In the genomic region with DNA sequence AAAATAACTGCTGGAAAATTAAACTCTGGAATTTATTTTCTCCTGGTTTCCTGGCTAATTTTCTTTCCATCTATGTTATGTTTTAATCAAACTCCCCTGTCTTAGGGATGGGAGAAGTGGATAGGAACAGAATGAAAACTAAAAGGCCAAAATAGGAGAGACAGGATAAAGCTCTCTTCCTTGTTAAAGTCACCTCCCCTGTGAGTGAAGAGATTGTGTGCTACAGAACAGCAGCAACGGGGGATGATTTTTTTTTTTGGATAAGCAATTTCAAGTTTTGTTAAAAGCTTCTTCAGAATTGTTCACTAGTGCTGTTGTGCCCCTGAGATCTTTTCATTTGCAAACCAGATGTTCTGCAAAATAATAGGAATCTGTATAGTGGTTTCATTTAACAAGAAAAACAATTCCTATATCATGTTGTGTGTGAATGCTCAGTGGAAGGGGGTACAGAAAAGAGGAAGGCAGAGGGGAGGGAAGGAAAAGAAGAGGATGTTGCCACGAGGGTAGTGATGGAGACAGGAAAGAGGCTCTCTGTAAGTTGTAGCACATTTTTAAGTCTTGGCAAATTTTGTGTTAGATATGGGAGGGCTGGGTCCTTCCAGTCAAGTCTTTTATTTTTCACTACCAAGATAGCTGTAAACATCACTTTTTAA, we compare ENCODE assay signal across 21 cellular contexts.
DNase-seq lines count a peak whose midpoint lies in the region; ATAC-seq and TF ChIP-seq lines count a peak whose summit lies in the region.
"Had no signal": no experiment of that assay in that cellular context is flagged by ENCODE, and none has a peak within 500 bp of the region (broad histone marks: within the 10 kb centered on the region; RNA-seq: fewer than 3 reads in every experiment).

No MANE protein-coding gene starts in this region.

- H3K4me1 ChIP-seq in HAP-1 (peaks cover 14% of the 10 kb centered on the region), iPS-18a (ENCODE audit: control insufficient read depth, low read depth, low read length) (peaks cover 30% of the 10 kb centered on the region)

- H3K9me3 ChIP-seq in HAP-1 (no peaks in the 10 kb centered on the region), WERI-Rb-1 (ENCODE audit: severe bottlenecking) (no peaks in the 10 kb centered on the region), iPS-18a (ENCODE audit: control insufficient read depth, low read depth, low read length) (no peaks in the 10 kb centered on the region)

- H3K9me3 Mint-ChIP-seq in activated CD8-positive, alpha-beta T cell treated with anti-CD3 and anti-CD28 coated beads for 36 hours = no peaks in the 10 kb centered on the region
- H3K9me3 Mint-ChIP-seq: CD8-positive, alpha-beta T cell; IgD-negative memory B cell had no signal

- ATAC-seq in GM21717 (IDR thresholded peaks at IDR 0.05; ENCODE audit: unreplicated experiment) = no peak
- no peak for ATAC-seq in HG03571 (IDR thresholded peaks at IDR 0.05; ENCODE audit: unreplicated experiment)
- ATAC-seq in activated CD8-positive, alpha-beta T cell treated with anti-CD3 and anti-CD28 coated beads for 36 hours = no peak
- ATAC-seq: CD8-positive, alpha-beta T cell had no signal

- DNase-seq in HAP-1 (ENCODE audit: low spot score in 2 of 2) (peak; percentile 10 to 73), WERI-Rb-1 (no peak), DMS79 treated with DMSO at 0.1 percent for 48 hours (lab: John Stamatoyannopoulos, UW) (no peak)
- no peak for DNase-seq in activated CD8-positive, alpha-beta T cell treated with anti-CD3 and anti-CD28 coated beads for 36 hours
- DNase-seq: C1 segment of cervical spinal cord; Calu3; CD8-positive, alpha-beta T cell; DMS153; H7; NCI-H1092; NCI-H1417 treated with DMSO at 0.1 percent for 48 hours; NCI-H187; NCI-H2227 treated with DMSO at 0.1 percent for 48 hours; NCI-H526 treated with DMSO at 0.1 percent for 48 hours; SIG-M5 had no signal

- H3K27ac Mint-ChIP-seq in activated CD8-positive, alpha-beta T cell treated with anti-CD3 and anti-CD28 coated beads for 36 hours = no peak overlapping the region
- H3K27ac Mint-ChIP-seq: CD8-positive, alpha-beta T cell; IgD-negative memory B cell had no signal

- no peak for TF ChIP-seq CTCF in WERI-Rb-1 (IDR thresholded peaks at IDR 0.05; ENCODE audit: low read depth, low read length)
- TF ChIP-seq CTCF in activated CD8-positive, alpha-beta T cell treated with anti-CD3 and anti-CD28 coated beads for 36 hours (IDR thresholded peaks at IDR 0.05) = no peak

- H3K27me3 Mint-ChIP-seq in activated CD8-positive, alpha-beta T cell treated with anti-CD3 and anti-CD28 coated beads for 36 hours = peaks cover 1% of the 10 kb centered on the region
- H3K27me3 Mint-ChIP-seq: IgD-negative memory B cell had no signal

- H3K4me1 Mint-ChIP-seq in activated CD8-positive, alpha-beta T cell treated with anti-CD3 and anti-CD28 coated beads for 36 hours (ENCODE audit: low read depth) = no peaks in the 10 kb centered on the region
- H3K4me1 Mint-ChIP-seq: IgD-negative memory B cell had no signal

- no peak overlapping the region for H3K9ac ChIP-seq in iPS-18a (ENCODE audit: low read length)
- H3K9ac ChIP-seq: KMS-11 had no signal

- intact Hi-C loops in activated CD8-positive, alpha-beta T cell treated with anti-CD3 and anti-CD28 coated beads for 36 hours (cut with micrococcal nuclease) = no loop called here

- H3K4me3 ChIP-seq in HAP-1 = no peak overlapping the region
- H3K4me3 ChIP-seq in WERI-Rb-1 (ENCODE audit: low read depth, low read length) = no peak overlapping the region
- H3K4me3 ChIP-seq in iPS-18a (ENCODE audit: low read length) = peak overlapping the region; percentile 9
- H3K4me3 ChIP-seq: SK-N-MC had no signal

- H3K36me3 ChIP-seq in HAP-1 (replicated peaks) (no peaks in the 10 kb centered on the region), WERI-Rb-1 (no peaks in the 10 kb centered on the region), iPS-18a (ENCODE audit: control insufficient read depth, low read depth, low read length) (no peaks in the 10 kb centered on the region)

- in situ Hi-C loops in HAP-1 (cut with MboI; ENCODE audit: low sequenced_read_pairs) = no loop called here

- no peak overlapping the region for H3K4me3 Mint-ChIP-seq in activated CD8-positive, alpha-beta T cell treated with anti-CD3 and anti-CD28 coated beads for 36 hours
- H3K4me3 Mint-ChIP-seq: CD8-positive, alpha-beta T cell; IgD-negative memory B cell had no signal

- CTCF ChIA-PET in activated CD8-positive, alpha-beta T cell treated with anti-CD3 and anti-CD28 coated beads for 36 hours (lab: Charles Lee) = no interaction called here

- no peaks in the 10 kb centered on the region for H3K36me3 Mint-ChIP-seq in activated CD8-positive, alpha-beta T cell treated with anti-CD3 and anti-CD28 coated beads for 36 hours (ENCODE audit: low read depth)
- H3K36me3 Mint-ChIP-seq: CD8-positive, alpha-beta T cell; IgD-negative memory B cell had no signal

- H3K27ac ChIP-seq in WERI-Rb-1 (peak overlapping the region; percentile 63), iPS-18a (ENCODE audit: low read length) (no peak overlapping the region)
- H3K27ac ChIP-seq: KMS-11, SK-N-MC had no signal

- POLR2A ChIA-PET in activated CD8-positive, alpha-beta T cell treated with anti-CD3 and anti-CD28 coated beads for 36 hours (lab: Charles Lee) = no interaction called here

- H3K27me3 ChIP-seq in HAP-1 (ENCODE audit: low read depth) (no peaks in the 10 kb centered on the region), WERI-Rb-1 (ENCODE audit: insufficient read depth, low read depth, severe bottlenecking) (no peaks in the 10 kb centered on the region), iPS-18a (ENCODE audit: control insufficient read depth, insufficient read depth, low read length) (no peaks in the 10 kb centered on the region)

Comparison
In these comparisons a context has a peak if more than half of its experiments do, and no peak if none do; other contexts are left out.
1. DNase-seq: peak in HAP-1 (2 of 2); none in WERI-Rb-1 (single experiment), DMS79 treated with DMSO at 0.1 percent for 48 hours (single experiment) and activated CD8-positive, alpha-beta T cell treated with anti-CD3 and anti-CD28 coated beads for 36 hours (single experiment).